In genomic region chr2:70670626-70671025, GRCh38 we compare ENCODE assay signal across 24 cellular contexts.
"Had no signal": no experiment of that assay in that cellular context is flagged by ENCODE, and none has a peak within 500 bp of the region (broad histone marks: within the 10 kb centered on the region; RNA-seq: fewer than 3 reads in every experiment).

No MANE protein-coding gene starts in this region.

- H3K27me3 ChIP-seq: heart right ventricle, right atrium auricular region, testis, tibial artery had no signal

- H3K9me3 ChIP-seq: esophagus squamous epithelium, heart right ventricle, left ventricle myocardium inferior, lower lobe of right lung, mucosa of descending colon, prostate gland, right atrium auricular region, testis, tibial artery had no signal

- H3K4me3 ChIP-seq: esophagus squamous epithelium, heart right ventricle, left ventricle myocardium inferior, lower lobe of right lung, mucosa of descending colon, prostate gland, right atrium auricular region, testis, tibial artery had no signal

- H3K36me3 ChIP-seq: esophagus squamous epithelium, heart right ventricle, left ventricle myocardium inferior, lower lobe of right lung, prostate gland, right atrium auricular region, tibial artery had no signal

- H3K4me1 ChIP-seq: esophagus squamous epithelium, heart right ventricle, left ventricle myocardium inferior, lower lobe of right lung, prostate gland, right atrium auricular region, tibial artery had no signal

- ATAC-seq: heart right ventricle; left colon; lower lobe of right lung; mucosa of descending colon; natural killer cell treated with Interleukin-12 subunit alpha and Interleukin-12 subunit beta and Interleukin-15 and Interleukin-18, amount 100 ng/mL, for 72 hours; sciatic nerve; stimulated activated memory B cell treated with anti-CD40 and anti-IgM and Interleukin-4, amounts not matched to agents 10 μg/mL and 1 μg/mL and 100 μg/mL, for 72 hours; stimulated activated naive CD8-positive, alpha-beta T cell treated with anti-CD3 and anti-CD28 coated beads, Interleukin-15, Interleukin-2, amounts not matched to agents 100 U/mL and 50 U/mL, for 24 hours had no signal

- H3K27ac ChIP-seq: esophagus squamous epithelium, heart right ventricle, left ventricle myocardium inferior, lower lobe of right lung, parathyroid adenoma, prostate gland, right atrium auricular region, testis, tibial artery had no signal

- DNase-seq: effector CD8-positive, alpha-beta T cell; erythroblast; esophagus squamous epithelium; foreskin melanocyte; glutamatergic neuron; heart right ventricle; hippocampal formation; kidney glomerular epithelial cell; left colon; left ventricle myocardium inferior; lower lobe of right lung; mucosa of descending colon; naive B cell; stimulated activated CD4-positive, alpha-beta T cell treated with anti-CD3 and anti-CD28 coated beads, Interleukin-4, amount 100 ng/mL, for 4 hours; stimulated activated naive CD8-positive, alpha-beta T cell treated with anti-CD3 and anti-CD28 coated beads, Interleukin-15, Interleukin-2, amounts not matched to agents 100 U/mL and 50 U/mL, for 24 hours; substantia nigra; testis; tibial artery had no signal
